Comparison of ENCODE assay signal across 14 cellular contexts in genomic region chr6:60670036-60670435, GRCh38.
DNase-seq lines count a peak whose midpoint lies in the region; TF ChIP-seq lines count a peak whose summit lies in the region.
"Had no signal": no experiment of that assay in that cellular context is flagged by ENCODE, and none has a peak within 500 bp of the region (broad histone marks: within the 10 kb centered on the region; RNA-seq: fewer than 3 reads in every experiment).

No MANE protein-coding gene starts in this region.

- no peak overlapping the region for H4K5ac ChIP-seq in H9 (ENCODE audit: insufficient read length, low read depth, low read length)

- H3K9me3 Mint-ChIP-seq in H9: peaks cover 8 to 59% of the 10 kb centered on the region in 2 experiments; a peak in 4 of 5 replicates

- H3K27ac ChIP-seq in H9 (ENCODE audit: insufficient read length, low read depth, low read length): no peak overlapping the region
- peak overlapping the region; percentile 67; the same call in 1 of the 2 replicates for H3K27ac ChIP-seq in HUES64 (ENCODE audit: low read depth, low read length)
- H3K27ac ChIP-seq in mesenchymal stem cell (ENCODE audit: low read length, poor library complexity, severe bottlenecking): no peak overlapping the region
- no peak overlapping the region for H3K27ac ChIP-seq in brain microvascular endothelial cell

- no peak for TF ChIP-seq CTCF in H9 (conservative IDR thresholded peaks at IDR 0.05)
- no peak for TF ChIP-seq CTCF in brain microvascular endothelial cell (IDR thresholded peaks at IDR 0.05; ENCODE audit: low read depth, low read length, missing control alignments)

- H3K4ac ChIP-seq in H9 (ENCODE audit: low read depth, low read length) (no peak overlapping the region), mesenchymal stem cell (ENCODE audit: low read depth in 1 of 2, low read length in 2 of 2) (no peak overlapping the region)

- no peak overlapping the region for H2AFZ ChIP-seq in H9 (ENCODE audit: low read length)
- H2AFZ ChIP-seq in mesenchymal stem cell (ENCODE audit: low read depth, low read length): no peak overlapping the region

- H3K18ac ChIP-seq in H9 (ENCODE audit: insufficient read length, low read depth, low read length) (no peak overlapping the region), mesenchymal stem cell (ENCODE audit: low read depth in 1 of 2, low read length in 2 of 2) (no peak overlapping the region)

- H3K4me3 Mint-ChIP-seq in H9: no peak overlapping the region; a peak in 1 of 5 replicates

- no peaks in the 10 kb centered on the region for H3K79me2 ChIP-seq in H9 (ENCODE audit: insufficient read depth, low read length)

- H2BK5ac ChIP-seq in H9 (ENCODE audit: insufficient read length, low read length) (no peak overlapping the region), mesenchymal stem cell (ENCODE audit: low read depth, low read length, poor library complexity, severe bottlenecking) (no peak overlapping the region)

- H3K23ac ChIP-seq in H9 (ENCODE audit: insufficient read length, low read depth, low read length) (no peak overlapping the region), mesenchymal stem cell (ENCODE audit: low read length in 2 of 2) (no peak overlapping the region)

- H2BK15ac ChIP-seq in H9 (ENCODE audit: low read depth, low read length) (no peak overlapping the region), mesenchymal stem cell (ENCODE audit: low read depth, poor library complexity, severe bottlenecking) (no peak overlapping the region)

- no peak overlapping the region for H3K9ac ChIP-seq in H9 (ENCODE audit: extremely low read depth, insufficient read length, low read length)
- no peak overlapping the region for H3K9ac ChIP-seq in HUES64 (ENCODE audit: low read depth, low read length)
- no peak overlapping the region for H3K9ac ChIP-seq in mesenchymal stem cell (ENCODE audit: low read length)

- H3K14ac ChIP-seq in H9 (ENCODE audit: insufficient read depth, low read length) (no peak overlapping the region), mesenchymal stem cell (ENCODE audit: low read length in 2 of 2) (no peak overlapping the region)

- H2BK20ac ChIP-seq in H9 (ENCODE audit: low read depth, low read length, poor library complexity, severe bottlenecking): no peak overlapping the region

- H3K36me3 Mint-ChIP-seq in H9 (ENCODE audit: insufficient read depth in 1 of 3, low read depth in 3 of 3): peaks cover 12 to 36% (median 15%) of the 10 kb centered on the region in 3 experiments; a peak in 6 of 7 replicates
- H3K36me3 Mint-ChIP-seq: CD4-positive, alpha-beta memory T cell had no signal

- H3K9me3 ChIP-seq in H9 (ENCODE audit: control insufficient read depth, low read depth, low read length) (no peaks in the 10 kb centered on the region), HUES64 (ENCODE audit: insufficient read depth, low read depth, low read length) (peaks cover 4% of the 10 kb centered on the region; the same call in 1 of the 2 replicates), mesenchymal stem cell (ENCODE audit: control insufficient read depth, low read length) (peaks cover 30% of the 10 kb centered on the region)

- peak overlapping the region in 2 of 3 experiments; percentile 51 to 88; a peak in 3 of 7 replicates for H3K27ac Mint-ChIP-seq in H9
- H3K27ac Mint-ChIP-seq: CD4-positive, alpha-beta memory T cell had no signal

- H3K56ac ChIP-seq in H9 (ENCODE audit: insufficient read length, low read depth, low read length): no peak overlapping the region

- H4K20me1 ChIP-seq in H9 (ENCODE audit: control insufficient read depth, insufficient read depth, insufficient read length): no peaks in the 10 kb centered on the region

- H3K4me3 ChIP-seq in HUES64 (ENCODE audit: low read length) (no peak overlapping the region), mesenchymal stem cell (ENCODE audit: insufficient read depth in 1 of 2, low read depth in 1 of 2, low read length in 2 of 2) (no peak overlapping the region), brain microvascular endothelial cell (ENCODE audit: low read depth, low read length) (no peak overlapping the region)

- no peaks in the 10 kb centered on the region for H3K23me2 ChIP-seq in H9 (ENCODE audit: insufficient read length, low read depth, low read length, poor library complexity, severe bottlenecking)

- no peak overlapping the region for H3T11ph ChIP-seq in H9 (ENCODE audit: low read length)

- H2BK12ac ChIP-seq in H9 (ENCODE audit: insufficient read length, low read depth, low read length): no peak overlapping the region
- no peak overlapping the region for H2BK12ac ChIP-seq in mesenchymal stem cell (ENCODE audit: low read length in 2 of 2)

- in situ Hi-C loops in brain microvascular endothelial cell (cut with HindIII; ENCODE audit: low pct_ligation_motif_present, low sequenced_read_pairs): no loop called here

- H3K4me1 Mint-ChIP-seq in H9: peaks cover 27 to 30% of the 10 kb centered on the region in 2 experiments
- H3K4me1 Mint-ChIP-seq: CD4-positive, alpha-beta memory T cell had no signal

- no peak overlapping the region for H3K4me2 ChIP-seq in H9 (ENCODE audit: insufficient read depth, insufficient read length, low read length)
- H3K4me2 ChIP-seq in mesenchymal stem cell (ENCODE audit: low read length, poor library complexity, severe bottlenecking): no peak overlapping the region

- no peaks in the 10 kb centered on the region; the same call in 1 of the 2 replicates for H3K27me3 Mint-ChIP-seq in H9 (ENCODE audit: low read depth)
- H3K27me3 Mint-ChIP-seq: CD4-positive, alpha-beta memory T cell had no signal

- H2BK120ac ChIP-seq in H9 (ENCODE audit: low read depth, low read length, poor library complexity, severe bottlenecking): no peak overlapping the region
- H2BK120ac ChIP-seq in mesenchymal stem cell (ENCODE audit: low read depth, low read length): no peak overlapping the region

- H4K8ac ChIP-seq in H9 (replicated peaks; ENCODE audit: insufficient read length, low read depth, low read length) (no peak overlapping the region), mesenchymal stem cell (ENCODE audit: low read length) (no peak overlapping the region)

- H3K4me1 ChIP-seq in H9 (ENCODE audit: insufficient read depth, low read length) (peaks cover 2% of the 10 kb centered on the region; the same call in 1 of the 2 replicates), HUES64 (ENCODE audit: insufficient read depth, low read length) (peaks cover 31% of the 10 kb centered on the region), mesenchymal stem cell (ENCODE audit: control insufficient read depth, insufficient read depth, low read depth, low read length) (no peaks in the 10 kb centered on the region)

- H4K91ac ChIP-seq in H9 (ENCODE audit: insufficient read length, low read depth, low read length) (no peak overlapping the region), mesenchymal stem cell (ENCODE audit: low read length) (no peak overlapping the region)

- H3K36me3 ChIP-seq in HUES64 (ENCODE audit: insufficient read depth, low read length): peaks cover 2% of the 10 kb centered on the region; the same call in 1 of the 2 replicates
- H3K36me3 ChIP-seq in mesenchymal stem cell (ENCODE audit: control insufficient read depth in 1 of 2, insufficient read depth in 2 of 2, low read depth in 1 of 2, low read length in 2 of 2): no peaks in the 10 kb centered on the region
- no peaks in the 10 kb centered on the region for H3K36me3 ChIP-seq in brain microvascular endothelial cell (replicated peaks)

- no peaks in the 10 kb centered on the region for H3K27me3 ChIP-seq in H9 (ENCODE audit: insufficient read depth, low read length)
- H3K27me3 ChIP-seq in HUES64 (ENCODE audit: insufficient read depth, low read length): no peaks in the 10 kb centered on the region
- H3K27me3 ChIP-seq in mesenchymal stem cell (ENCODE audit: control insufficient read depth in 1 of 2, insufficient read depth in 1 of 2, low read length in 2 of 2): no peaks in the 10 kb centered on the region
- H3K27me3 ChIP-seq in brain microvascular endothelial cell (replicated peaks): no peaks in the 10 kb centered on the region

- H2AK5ac ChIP-seq in H9 (ENCODE audit: insufficient read length, low read length): no peak overlapping the region
- H2AK5ac ChIP-seq in mesenchymal stem cell (ENCODE audit: low read length, severe bottlenecking): no peak overlapping the region

- H3K79me1 ChIP-seq in H9 (ENCODE audit: insufficient read depth, low read depth, low read length, poor library complexity, severe bottlenecking): no peaks in the 10 kb centered on the region
- H3K79me1 ChIP-seq in mesenchymal stem cell (replicated peaks; ENCODE audit: low read length, poor library complexity, severe bottlenecking): no peaks in the 10 kb centered on the region

- no peak for DNase-seq in H9
- peak; percentile 51 for DNase-seq in mesenchymal stem cell
- no peak for DNase-seq in brain microvascular endothelial cell
- DNase-seq in activated CD4-positive, alpha-beta T cell treated with anti-CD3 and anti-CD28 coated beads for 48 hours: no peak
- DNase-seq in NOMO-1 treated with DMSO at 0.1 percent for 48 hours (lab: John Stamatoyannopoulos, UW; ENCODE audit: unreplicated experiment): no peak
- DNase-seq in mucosa of gallbladder (ENCODE audit: low spot score): no peak
- DNase-seq: C1 segment of cervical spinal cord; CD4-positive, alpha-beta memory T cell; COR-L47; DMS153; DND-41; GOT3; H7 had no signal
